Comparison of ENCODE assay signal across 13 cellular contexts in genomic region chr11:12329169-12329568, GRCh38. TPM values are rescaled to one million over a fixed set of nuclear protein-coding genes. Genes with fewer than 3 reads are reported as not detected.
"Had no signal": no experiment of that assay in that cellular context is flagged by ENCODE, and none has a peak within 500 bp of the region (broad histone marks: within the 10 kb centered on the region; RNA-seq: fewer than 3 reads in every experiment).

No MANE protein-coding gene starts in this region.

- H3K4me3 ChIP-seq: left lung, neural progenitor cell, spleen, vagina had no signal

- H3K9me3 ChIP-seq: left lung, spleen, vagina had no signal

- H3K4me2 ChIP-seq: neural progenitor cell had no signal

- H3K9ac ChIP-seq: neural progenitor cell had no signal

- DNase-seq: activated CD4-positive, alpha-beta memory T cell treated with anti-CD3 and anti-CD28 coated beads, Interleukin-2, amount 10 ng/mL, durations not matched to agents 7 days and 5 days; activated CD8-positive, alpha-beta memory T cell treated with anti-CD3 and anti-CD28 coated beads, Interleukin-2, amount 10 ng/mL, durations not matched to agents 7 days and 5 days; activated naive CD4-positive, alpha-beta T cell; activated naive CD8-positive, alpha-beta T cell treated with anti-CD3 and anti-CD28 coated beads for 36 hours; amniotic stem cell; glutamatergic neuron; left lung; naive thymus-derived CD4-positive, alpha-beta T cell; spleen; stimulated activated naive CD4-positive, alpha-beta T cell had no signal

- H3K27me3 ChIP-seq: left lung, neural progenitor cell, spleen, vagina had no signal

- H2AFZ ChIP-seq: neural progenitor cell had no signal

- H3K27ac ChIP-seq: left lung, neural progenitor cell, spleen, vagina had no signal

- H3K36me3 ChIP-seq: neural progenitor cell, spleen, vagina had no signal

- ATAC-seq: activated CD8-positive, alpha-beta memory T cell treated with anti-CD3 and anti-CD28 coated beads, Interleukin-2, amount 10 ng/mL, durations not matched to agents 7 days and 5 days; activated T-helper 17 cell treated with anti-CD3 and anti-CD28 coated beads, Interleukin-2, amount 50 U/mL, for 72 hours; left lung; naive thymus-derived CD4-positive, alpha-beta T cell had no signal

RNA-seq across cellular contexts. Expression of gene PARVA, which starts 48.2 kb away (rescaled TPM):
- total RNA-seq: activated CD8-positive, alpha-beta memory T cell treated with anti-CD3 and anti-CD28 coated beads, Interleukin-2, amount 10 ng/mL, durations not matched to agents 7 days and 5 days had no signal
